ENCODE assay signal across 21 cellular contexts in the genomic region with DNA sequence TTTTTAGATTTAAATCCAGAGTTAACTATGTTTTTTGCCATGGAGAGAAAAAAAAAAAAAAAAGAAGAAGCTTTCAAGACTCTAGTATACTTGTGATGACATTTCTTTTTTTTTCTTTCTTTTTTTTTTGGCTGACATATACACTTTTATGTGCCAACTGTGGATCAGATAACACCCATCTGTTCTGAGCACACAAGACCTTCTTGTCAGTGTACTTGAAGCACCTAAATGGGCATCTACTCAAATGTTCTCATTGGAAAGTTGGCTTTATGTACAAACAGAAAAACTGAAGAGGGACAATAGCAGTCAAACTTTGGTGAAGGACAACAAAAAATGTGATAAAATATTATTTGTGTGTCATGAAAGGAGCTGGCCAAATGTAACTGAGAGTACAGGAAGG.
"Had no signal": no experiment of that assay in that cellular context is flagged by ENCODE, and none has a peak within 500 bp of the region (broad histone marks: within the 10 kb centered on the region; RNA-seq: fewer than 3 reads in every experiment).

No MANE protein-coding gene starts in this region.

- H3K36me3 Mint-ChIP-seq: memory B cell; stimulated activated effector memory CD8-positive, alpha-beta T cell treated with anti-CD3 and anti-CD28 coated beads, Interleukin-12 subunit alpha, Interleukin-12 subunit beta, amount 100 ng/mL, for 72 hours had no signal

- H3K4me3 Mint-ChIP-seq: memory B cell; natural killer cell; stimulated activated effector memory CD8-positive, alpha-beta T cell treated with anti-CD3 and anti-CD28 coated beads, Interleukin-12 subunit alpha, Interleukin-12 subunit beta, amount 100 ng/mL, for 72 hours had no signal

- H3K27me3 ChIP-seq: heart left ventricle, hepatocyte, ovary, sigmoid colon, stomach, thyroid gland had no signal

- H3K4me1 Mint-ChIP-seq: memory B cell; natural killer cell; stimulated activated effector memory CD8-positive, alpha-beta T cell treated with anti-CD3 and anti-CD28 coated beads, Interleukin-12 subunit alpha, Interleukin-12 subunit beta, amount 100 ng/mL, for 72 hours had no signal

- DNase-seq: cortex of kidney; heart left ventricle; kidney; natural killer cell; occipital lobe; ovary; posterior cingulate gyrus; psoas muscle; right cardiac atrium; sigmoid colon; stimulated activated CD4-positive, alpha-beta T cell treated with anti-CD3 and anti-CD28 coated beads, Interleukin-2, amount 100 ng/mL, for 24 hours; stimulated activated CD4-positive, alpha-beta T cell treated with anti-CD3 and anti-CD28 coated beads, Interleukin-4, amount 100 ng/mL, for 24 hours; stimulated activated naive CD4-positive, alpha-beta T cell treated with Interleukin-2 at 50 U/mL for 16 hours; stomach; thyroid gland; trophoblast cell had no signal

- H3K27ac Mint-ChIP-seq: memory B cell; natural killer cell; stimulated activated effector memory CD8-positive, alpha-beta T cell treated with anti-CD3 and anti-CD28 coated beads, Interleukin-12 subunit alpha, Interleukin-12 subunit beta, amount 100 ng/mL, for 72 hours had no signal

- H3K4me1 ChIP-seq: heart left ventricle, psoas muscle, sigmoid colon, stomach, thyroid gland had no signal

- H3K27me3 Mint-ChIP-seq: memory B cell had no signal

- H3K4me3 ChIP-seq: heart left ventricle, hepatocyte, lung, ovary, psoas muscle, sigmoid colon, stomach, thyroid gland had no signal

- H3K9me3 ChIP-seq: ovary, psoas muscle, sigmoid colon, thyroid gland had no signal

- H3K36me3 ChIP-seq: heart left ventricle, ovary, sigmoid colon, stomach, thyroid gland had no signal

- H3K27ac ChIP-seq: heart left ventricle, hepatocyte, ovary, psoas muscle, sigmoid colon, stomach, thyroid gland had no signal

- ATAC-seq: heart left ventricle; left lobe of liver; natural killer cell; psoas muscle; right cardiac atrium; stimulated activated effector memory CD8-positive, alpha-beta T cell treated with anti-CD3 and anti-CD28 coated beads, Interleukin-12 subunit alpha, Interleukin-12 subunit beta, amount 100 ng/mL, for 72 hours had no signal
